ENCODE assay signal across 8 cellular contexts in the genomic region with DNA sequence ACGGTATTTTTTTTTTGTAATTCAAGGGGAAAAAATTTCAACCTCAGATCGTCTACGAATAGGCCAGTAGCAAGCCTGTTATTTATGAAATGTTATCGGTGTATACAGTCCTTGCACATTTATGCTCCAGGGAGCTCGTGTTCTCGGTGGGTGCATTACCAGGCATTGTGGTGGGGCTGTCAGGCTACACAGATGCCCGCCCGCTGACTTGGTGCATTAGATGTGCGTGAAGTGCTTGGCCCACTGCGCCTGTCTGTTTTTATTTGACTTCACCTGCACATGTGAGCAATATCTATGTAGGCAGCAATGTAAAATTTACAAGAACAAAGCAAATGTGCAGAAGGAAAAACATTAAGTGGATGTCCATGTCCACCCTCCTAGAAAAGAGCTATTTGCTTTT. TPM values are rescaled to one million over a fixed set of nuclear protein-coding genes. Genes with fewer than 3 reads are reported as not detected.
DNase-seq lines count a peak whose midpoint lies in the region; ATAC-seq and TF ChIP-seq lines count a peak whose summit lies in the region.

No MANE protein-coding gene starts in this region.

- TF ChIP-seq CTCF in DOHH2 (IDR thresholded peaks at IDR 0.05; ENCODE audit: low read depth, low read length, poor library complexity, severe bottlenecking): no peak

- TF ChIP-seq POLR2A in GM18505 (IDR thresholded peaks at IDR 0.05; ENCODE audit: borderline replicate concordance, extremely low read depth, insufficient read depth, insufficient read length): no peak

- no peak for DNase-seq in SK-N-MC (ENCODE audit: low read depth, low spot score)
- DNase-seq in retina: peak; percentile 74
- DNase-seq in NCI-H2227 treated with DMSO at 0.1 percent for 48 hours (lab: John Stamatoyannopoulos, UW): no peak

- peak overlapping the region; percentile 96 for H3K4me3 ChIP-seq in DOHH2 (ENCODE audit: low read length)
- peak overlapping the region; percentile 92 for H3K4me3 ChIP-seq in SK-N-MC
- peak overlapping the region in 1 of 2 donors; percentile 80 for H3K4me3 ChIP-seq in esophagus (ENCODE audit: low read depth in 1 of 2, low read length in 2 of 2)

- peaks cover 30% of the 10 kb centered on the region for H3K36me3 ChIP-seq in DOHH2 (ENCODE audit: control insufficient read depth, low read length)
- H3K36me3 ChIP-seq in SK-N-MC (ENCODE audit: insufficient read depth, low read length): peaks cover 19% of the 10 kb centered on the region
- H3K36me3 ChIP-seq in esophagus (ENCODE audit: control insufficient read depth in 2 of 2, insufficient read depth in 2 of 2, low read length in 1 of 2): no peaks in the 10 kb centered on the region

- peaks cover 75% of the 10 kb centered on the region for H3K79me2 ChIP-seq in DOHH2 (ENCODE audit: control insufficient read depth, low read length)

- H3K4me2 ChIP-seq in DOHH2 (ENCODE audit: low read length): peak overlapping the region; percentile 91

- H3K27me3 ChIP-seq in DOHH2 (ENCODE audit: control insufficient read depth, low read length) (no peaks in the 10 kb centered on the region), esophagus (ENCODE audit: control insufficient read depth in 1 of 2, insufficient read depth in 2 of 2, low read length in 2 of 2) (no peaks in the 10 kb centered on the region)

- H3K4me1 ChIP-seq in DOHH2 (ENCODE audit: control insufficient read depth, low read length): peaks cover 37% of the 10 kb centered on the region
- H3K4me1 ChIP-seq in esophagus (ENCODE audit: control insufficient read depth in 2 of 2, insufficient read depth in 2 of 2, low read length in 1 of 2): peaks cover 3 to 4% of the 10 kb centered on the region in 2 donors

- peak overlapping the region; percentile 47 for H3K27ac ChIP-seq in DOHH2 (ENCODE audit: low read depth, low read length)
- 0 out of 2 replicates have a peak overlapping the region, but pooled peaks have one; percentile 79 for H3K27ac ChIP-seq in SK-N-MC
- H3K27ac ChIP-seq in esophagus (ENCODE audit: low read depth in 2 of 2, low read length in 1 of 2): peak overlapping the region; percentile 72 to 89

- ATAC-seq in GM18505 (IDR thresholded peaks at IDR 0.05; ENCODE audit: unreplicated experiment): no peak
- no peak for ATAC-seq in GM18498 (IDR thresholded peaks at IDR 0.05; ENCODE audit: unreplicated experiment)
- no peak for ATAC-seq in HG02981 (IDR thresholded peaks at IDR 0.05; ENCODE audit: unreplicated experiment)

- H3K9me3 ChIP-seq in DOHH2 (ENCODE audit: control insufficient read depth, insufficient read depth, low read length): peaks cover 5% of the 10 kb centered on the region; the same call in 1 of the 2 replicates
- no peaks in the 10 kb centered on the region for H3K9me3 ChIP-seq in SK-N-MC (ENCODE audit: low read depth, low read length)
- no peaks in the 10 kb centered on the region for H3K9me3 ChIP-seq in esophagus (ENCODE audit: control insufficient read depth in 2 of 2, insufficient read depth in 1 of 2, low read depth in 1 of 2, low read length in 1 of 2)

- H4K20me1 ChIP-seq in DOHH2 (ENCODE audit: control insufficient read depth, insufficient read depth, low read depth, low read length): peaks cover 32% of the 10 kb centered on the region

- WGBS in esophagus, 2 donors: 50 to 51% methylated on average over 10 of the region's 10 CpGs

- H3K9ac ChIP-seq in SK-N-MC (ENCODE audit: insufficient read length): peak overlapping the region; percentile 97

- peaks cover 5% of the 10 kb centered on the region; the same call in 1 of the 2 replicates for H3F3A ChIP-seq in DOHH2 (ENCODE audit: control insufficient read depth, insufficient read depth)

- H3K9me2 ChIP-seq in DOHH2 (replicated peaks; ENCODE audit: control insufficient read depth, low read length): no peaks in the 10 kb centered on the region

RNA-seq across cellular contexts. Expression of a gene that starts 2.7 kb away (rescaled TPM):
- 1 to 10 TPM; 3.9 to 7.1 TPM for polyA plus RNA-seq in esophagus
